8 cellular contexts compared by ENCODE assay signal in the genomic region with DNA sequence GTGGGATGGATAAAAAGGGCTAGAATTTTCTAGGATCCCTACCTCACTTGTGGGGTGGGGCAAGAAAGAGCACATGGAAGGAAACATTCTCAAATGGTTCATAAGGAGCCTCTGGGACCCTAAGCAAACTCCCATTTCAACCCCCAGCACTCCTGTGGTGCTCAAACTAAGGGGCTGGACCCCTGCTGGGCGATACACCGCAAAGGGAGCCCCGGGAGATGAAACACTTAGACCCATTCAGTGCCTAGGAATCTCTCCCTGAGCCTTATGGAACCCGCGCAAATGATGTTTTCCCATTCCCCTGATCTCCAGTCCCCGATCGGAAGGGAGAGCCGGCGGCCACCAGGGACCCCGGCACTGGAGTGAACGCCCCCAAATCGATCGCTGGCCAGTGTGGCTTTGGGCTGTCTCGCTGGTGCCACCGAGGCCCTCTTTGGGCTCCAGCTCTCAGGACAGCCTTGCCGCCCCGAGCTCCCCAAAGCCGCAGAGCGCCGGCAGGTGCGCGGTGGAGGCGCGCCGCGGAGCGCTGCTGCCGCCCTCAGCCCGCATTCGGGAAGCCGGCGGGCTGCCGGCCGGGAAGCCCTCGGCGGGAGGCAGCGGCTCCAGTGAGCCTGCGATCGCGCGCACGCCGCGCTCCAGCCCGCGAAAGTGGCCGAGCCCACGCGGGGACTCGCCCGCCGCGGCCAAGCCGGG. TPM values are rescaled to one million over a fixed set of nuclear protein-coding genes. Genes with fewer than 3 reads are reported as not detected.
A peak's percentile ranks its signal among the peaks of the same experiment; 100 is the strongest.
DNase-seq lines count a peak whose midpoint lies in the region; ATAC-seq and TF ChIP-seq lines count a peak whose summit lies in the region.

No MANE protein-coding gene starts in this region.

- H3K27me3 ChIP-seq in fibroblast of lung (ENCODE audit: control insufficient read depth, insufficient read depth, low read length) = peaks cover 4% of the 10 kb centered on the region
- no peaks in the 10 kb centered on the region for H3K27me3 ChIP-seq in neural cell (ENCODE audit: insufficient read depth, low read depth, low read length)

- no peak for ATAC-seq in T-helper 17 cell
- ATAC-seq in GM18868 (IDR thresholded peaks at IDR 0.05; ENCODE audit: unreplicated experiment) = no peak
- no peak for ATAC-seq in HG03342 (IDR thresholded peaks at IDR 0.05; ENCODE audit: unreplicated experiment)
- no peak for ATAC-seq in GM19395 (IDR thresholded peaks at IDR 0.05; ENCODE audit: unreplicated experiment)

- H3K27ac ChIP-seq in fibroblast of lung (ENCODE audit: insufficient read depth, low read length) = no peak overlapping the region
- peak overlapping the region; percentile 92 for H3K27ac ChIP-seq in neural cell (ENCODE audit: low read length)

- H3K9me2 ChIP-seq in neural cell (ENCODE audit: insufficient read depth, low read length) = no peaks in the 10 kb centered on the region

- TF ChIP-seq EP300 in neural cell (conservative IDR thresholded peaks at IDR 0.05; ENCODE audit: poor library complexity, severe bottlenecking) = no peak

- H3F3A ChIP-seq in neural cell (ENCODE audit: insufficient read depth, low read length, poor library complexity, severe bottlenecking) = no peaks in the 10 kb centered on the region

- peak overlapping the region; percentile 79 for H3K4me2 ChIP-seq in fibroblast of lung (ENCODE audit: extremely low read depth, insufficient read depth, low read length)
- peak overlapping the region; percentile 95 for H3K4me2 ChIP-seq in neural cell (ENCODE audit: low read length)

- H3K4me1 ChIP-seq in fibroblast of lung (ENCODE audit: control insufficient read depth, extremely low read depth, insufficient read depth, low read length) = no peaks in the 10 kb centered on the region

- peak; percentile 58 for TF ChIP-seq RAD21 in neural cell (conservative IDR thresholded peaks at IDR 0.05)

- peak; percentile 53 for DNase-seq in activated T-cell treated with anti-CD3 and anti-CD28 coated beads, Interleukin-2, amount 50 U/mL, for 24 hours
- DNase-seq in activated T-cell treated with anti-CD3 and anti-CD28 coated beads for 4 hours = no peak
- DNase-seq in T-helper 17 cell = no peak
- peak; percentile 29 to 48 for DNase-seq in fibroblast of lung (ENCODE audit: low read depth in 2 of 2)

- H3K9me3 ChIP-seq in T-helper 17 cell (ENCODE audit: control insufficient read depth, low read length, poor library complexity, severe bottlenecking) (no peaks in the 10 kb centered on the region), fibroblast of lung (ENCODE audit: control insufficient read depth, insufficient read depth, low read depth, low read length) (no peaks in the 10 kb centered on the region), neural cell (ENCODE audit: low read length) (no peaks in the 10 kb centered on the region)

- H3K4me3 Mint-ChIP-seq in activated T-cell treated with anti-CD3 and anti-CD28 coated beads, Interleukin-2, amount 50 U/mL, for 24 hours = peak overlapping the region; percentile 63
- H3K4me3 Mint-ChIP-seq in T-helper 17 cell = peak overlapping the region; percentile 82

- H3K4me1 Mint-ChIP-seq in activated T-cell treated with anti-CD3 and anti-CD28 coated beads, Interleukin-2, amount 50 U/mL, for 24 hours (ENCODE audit: low read depth) = peaks cover 14% of the 10 kb centered on the region
- H3K4me1 Mint-ChIP-seq in T-helper 17 cell = peaks cover 15% of the 10 kb centered on the region

- no peaks in the 10 kb centered on the region for H3K9me3 Mint-ChIP-seq in activated T-cell treated with anti-CD3 and anti-CD28 coated beads, Interleukin-2, amount 50 U/mL, for 24 hours

- H4K20me1 ChIP-seq in fibroblast of lung (ENCODE audit: control insufficient read depth, extremely low read depth, insufficient read depth, low read length) = no peaks in the 10 kb centered on the region
- peaks cover 14% of the 10 kb centered on the region for H4K20me1 ChIP-seq in neural cell (ENCODE audit: insufficient read depth)

- H3K36me3 Mint-ChIP-seq in activated T-cell treated with anti-CD3 and anti-CD28 coated beads, Interleukin-2, amount 50 U/mL, for 24 hours (ENCODE audit: low read depth) = no peaks in the 10 kb centered on the region
- peaks cover 2% of the 10 kb centered on the region for H3K36me3 Mint-ChIP-seq in T-helper 17 cell (ENCODE audit: low read depth)

- H3K27ac Mint-ChIP-seq in activated T-cell treated with anti-CD3 and anti-CD28 coated beads, Interleukin-2, amount 50 U/mL, for 24 hours = no peak overlapping the region
- no peak overlapping the region for H3K27ac Mint-ChIP-seq in T-helper 17 cell

- H3K9ac ChIP-seq in fibroblast of lung (ENCODE audit: insufficient read depth, low read length) (peak overlapping the region; percentile 58), neural cell (ENCODE audit: low read length) (peak overlapping the region; percentile 95)

- H3K36me3 ChIP-seq in fibroblast of lung (ENCODE audit: control insufficient read depth, insufficient read depth, low read length) = no peaks in the 10 kb centered on the region
- peaks cover 5% of the 10 kb centered on the region for H3K36me3 ChIP-seq in neural cell (ENCODE audit: insufficient read depth, low read length)

- H3K4me3 ChIP-seq in fibroblast of lung (replicated peaks in 1 of 4; ENCODE audit: control extremely low read depth in 1 of 4, insufficient read depth in 1 of 4, low read depth in 3 of 4, low read length in 4 of 4) = peak overlapping the region; percentile 49 to 79 (median 62)
- H3K4me3 ChIP-seq in neural cell (ENCODE audit: low read length) = peak overlapping the region; percentile 95

- TF ChIP-seq CTCF in fibroblast of lung (conservative IDR thresholded peaks at IDR 0.05 in 1 of 2, IDR thresholded peaks at IDR 0.05 in 1 of 2; ENCODE audit: low read depth in 1 of 2, low read length in 2 of 2) = peak in 1 of 2 donors; percentile 4
- TF ChIP-seq CTCF in neural cell (IDR thresholded peaks at IDR 0.05; ENCODE audit: poor library complexity, severe bottlenecking) = peak; percentile 43

- no peak overlapping the region for H2AFZ ChIP-seq in fibroblast of lung (ENCODE audit: low read length)
- no peak overlapping the region for H2AFZ ChIP-seq in neural cell (ENCODE audit: low read depth, low read length)

- H3K79me2 ChIP-seq in fibroblast of lung (ENCODE audit: control insufficient read depth, insufficient read depth, low read length) = no peaks in the 10 kb centered on the region
- H3K79me2 ChIP-seq in neural cell (replicated peaks; ENCODE audit: insufficient read depth, low read length) = peaks cover 57% of the 10 kb centered on the region

- peaks cover 47% of the 10 kb centered on the region for H3K27me3 Mint-ChIP-seq in activated T-cell treated with anti-CD3 and anti-CD28 coated beads, Interleukin-2, amount 50 U/mL, for 24 hours
- H3K27me3 Mint-ChIP-seq in T-helper 17 cell = peaks cover 35% of the 10 kb centered on the region

TF ChIP-seq in neural cell, 6 proteins besides CTCF, POLR2A, EP300 and RAD21:
- TF ChIP-seq MXI1 (conservative IDR thresholded peaks at IDR 0.05; ENCODE audit: poor library complexity, severe bottlenecking) (peak; percentile 58), EZH2 (IDR thresholded peaks at IDR 0.05; ENCODE audit: borderline replicate concordance, insufficient read depth, low read length, poor library complexity, severe bottlenecking) (no peak), SMC3 (conservative IDR thresholded peaks at IDR 0.05; ENCODE audit: poor library complexity) (peak; percentile 54), POLR2AphosphoS5 (IDR thresholded peaks at IDR 0.05) (peak; percentile 21), TAF1 (IDR thresholded peaks at IDR 0.05; ENCODE audit: low read depth) (no peak)
- TF ChIP-seq, protein P1, sequence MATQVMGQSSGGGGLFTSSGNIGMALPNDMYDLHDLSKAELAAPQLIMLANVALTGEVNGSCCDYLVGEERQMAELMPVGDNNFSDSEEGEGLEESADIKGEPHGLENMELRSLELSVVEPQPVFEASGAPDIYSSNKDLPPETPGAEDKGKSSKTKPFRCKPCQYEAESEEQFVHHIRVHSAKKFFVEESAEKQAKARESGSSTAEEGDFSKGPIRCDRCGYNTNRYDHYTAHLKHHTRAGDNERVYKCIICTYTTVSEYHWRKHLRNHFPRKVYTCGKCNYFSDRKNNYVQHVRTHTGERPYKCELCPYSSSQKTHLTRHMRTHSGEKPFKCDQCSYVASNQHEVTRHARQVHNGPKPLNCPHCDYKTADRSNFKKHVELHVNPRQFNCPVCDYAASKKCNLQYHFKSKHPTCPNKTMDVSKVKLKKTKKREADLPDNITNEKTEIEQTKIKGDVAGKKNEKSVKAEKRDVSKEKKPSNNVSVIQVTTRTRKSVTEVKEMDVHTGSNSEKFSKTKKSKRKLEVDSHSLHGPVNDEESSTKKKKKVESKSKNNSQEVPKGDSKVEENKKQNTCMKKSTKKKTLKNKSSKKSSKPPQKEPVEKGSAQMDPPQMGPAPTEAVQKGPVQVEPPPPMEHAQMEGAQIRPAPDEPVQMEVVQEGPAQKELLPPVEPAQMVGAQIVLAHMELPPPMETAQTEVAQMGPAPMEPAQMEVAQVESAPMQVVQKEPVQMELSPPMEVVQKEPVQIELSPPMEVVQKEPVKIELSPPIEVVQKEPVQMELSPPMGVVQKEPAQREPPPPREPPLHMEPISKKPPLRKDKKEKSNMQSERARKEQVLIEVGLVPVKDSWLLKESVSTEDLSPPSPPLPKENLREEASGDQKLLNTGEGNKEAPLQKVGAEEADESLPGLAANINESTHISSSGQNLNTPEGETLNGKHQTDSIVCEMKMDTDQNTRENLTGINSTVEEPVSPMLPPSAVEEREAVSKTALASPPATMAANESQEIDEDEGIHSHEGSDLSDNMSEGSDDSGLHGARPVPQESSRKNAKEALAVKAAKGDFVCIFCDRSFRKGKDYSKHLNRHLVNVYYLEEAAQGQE (IDR thresholded peaks at IDR 0.05; ENCODE audit: borderline replicate concordance) = no peak

RNA-seq across cellular contexts. Expression of gene PLXNA2, which starts 1.2 kb away (rescaled TPM):
- total RNA-seq in T-helper 17 cell = 1 to 10 TPM; 1.0 to 2.2 TPM
- 2.0 and 2.8 TPM in 2 replicates for total RNA-seq in fibroblast of lung
- 0.43 and 0.80 TPM in 2 replicates for polyA plus RNA-seq in fibroblast of lung
- 0.80 and 0.88 TPM in 2 replicates for polyA plus RNA-seq in fibroblast of lung (2012)
- polyA minus RNA-seq in fibroblast of lung (ENCODE audit: low replicate concordance) = 4.3 and 5.9 TPM in 2 replicates
- polyA plus RNA-seq in neural cell = 30.6 and 48.6 TPM in 2 replicates
- 129 and 143 TPM in 2 replicates for polyA minus RNA-seq in neural cell

Comparison
In these comparisons a context has a peak if more than half of its experiments do, and no peak if none do; other contexts are left out.
1. DNase-seq: peak in activated T-cell treated with anti-CD3 and anti-CD28 coated beads, Interleukin-2, amount 50 U/mL, for 24 hours (single experiment) and fibroblast of lung (2 of 2); none in activated T-cell treated with anti-CD3 and anti-CD28 coated beads for 4 hours (single experiment) and T-helper 17 cell (0 of 3).